Comparison of ENCODE assay signal across 8 cellular contexts in genomic region chr16:2340564-2341455, GRCh38. TPM values are rescaled to one million over a fixed set of nuclear protein-coding genes. Genes with fewer than 3 reads are reported as not detected.
DNase-seq lines count a peak whose midpoint lies in the region.

Gene ABCA3 (minus strand): TSS chr16:2340728. CDS start chr16:2326466, 14,262 bp downstream.

- H3K9me3 ChIP-seq in HAP-1 (peaks cover 3% of the 10 kb centered on the region; the same call in 1 of the 2 replicates), MG63 (no peaks in the 10 kb centered on the region), neuronal stem cell (replicated peaks in 1 of 2; ENCODE audit: control insufficient read depth in 2 of 2, insufficient read depth in 1 of 2, low read depth in 1 of 2, low read length in 2 of 2) (peaks cover 0 to 7% of the 10 kb centered on the region in 2 donors), subcutaneous abdominal adipose tissue (ENCODE audit: control insufficient read depth in 5 of 5, low read length in 5 of 5) (no peaks in the 10 kb centered on the region)

- H2AFZ ChIP-seq in neuronal stem cell (ENCODE audit: low read length) = peak within 1 kb of the TSS; percentile 97

- no peak within 1 kb of the TSS for H4K91ac ChIP-seq in neuronal stem cell (ENCODE audit: low read depth, low read length, poor library complexity)

- no peak within 1 kb of the TSS for H4K8ac ChIP-seq in neuronal stem cell (ENCODE audit: low read depth, low read length)

- peaks cover 5% of the 10 kb centered on the region for H3K27me3 ChIP-seq in HAP-1 (ENCODE audit: low read depth)
- H3K27me3 ChIP-seq in MG63 = peaks cover 3% of the 10 kb centered on the region; the same call in 1 of the 2 replicates
- peaks cover 0 to 23% (median 23%) of the 10 kb centered on the region in 3 experiments for H3K27me3 ChIP-seq in neuronal stem cell (ENCODE audit: control insufficient read depth in 3 of 3, insufficient read depth in 3 of 3, low read depth in 1 of 3, low read length in 3 of 3)
- H3K27me3 ChIP-seq in subcutaneous abdominal adipose tissue (ENCODE audit: control insufficient read depth in 5 of 5, insufficient read depth in 4 of 5, low read length in 5 of 5) = no peaks in the 10 kb centered on the region

- H3K9ac ChIP-seq in neuronal stem cell (ENCODE audit: low read depth, low read length, poor library complexity) (peak within 1 kb of the TSS; percentile 81), subcutaneous abdominal adipose tissue (ENCODE audit: low read length in 5 of 5) (peak within 1 kb of the TSS in 4 of 5 donors; percentile 38 to 84 (median 78))

- peak within 1 kb of the TSS; percentile 75 for H2AK5ac ChIP-seq in neuronal stem cell (ENCODE audit: low read depth, low read length)

- H3K4me1 ChIP-seq in HAP-1 = peaks cover 10% of the 10 kb centered on the region
- peaks cover 4 to 5% of the 10 kb centered on the region in 2 donors for H3K4me1 ChIP-seq in neuronal stem cell (ENCODE audit: control insufficient read depth in 2 of 2, insufficient read depth in 1 of 2, low read depth in 1 of 2, low read length in 2 of 2)
- H3K4me1 ChIP-seq in subcutaneous abdominal adipose tissue (ENCODE audit: control insufficient read depth in 5 of 5, insufficient read depth in 5 of 5, low read length in 5 of 5) = peaks cover 0 to 19% (median 12%) of the 10 kb centered on the region in 5 donors

- H3K79me1 ChIP-seq in neuronal stem cell (ENCODE audit: low read depth, low read length) = peaks cover 2% of the 10 kb centered on the region

- peak within 1 kb of the TSS; percentile 39 for H3K14ac ChIP-seq in neuronal stem cell (ENCODE audit: low read length)

- peak within 1 kb of the TSS; percentile 93 for H3K18ac ChIP-seq in neuronal stem cell (ENCODE audit: low read length)

- no peak within 1 kb of the TSS for H3K27ac ChIP-seq in neuronal stem cell (replicated peaks; ENCODE audit: low read length)
- H3K27ac ChIP-seq in subcutaneous abdominal adipose tissue (ENCODE audit: low read depth, low read length) = no peak within 1 kb of the TSS

- H3K4ac ChIP-seq in neuronal stem cell (ENCODE audit: low read length) = no peak within 1 kb of the TSS

- peak within 1 kb of the TSS; percentile 75 for H2BK15ac ChIP-seq in neuronal stem cell (ENCODE audit: low read length)

- whole genome bisulfite sequencing in neuronal stem cell (ENCODE audit: extremely low coverage in 2 of 2, insufficient read length in 2 of 2, insufficient replicate concordance in 1 of 2), 2 donors = no CpG with 5 or more reads among the region's 110 CpGs

- H3K23ac ChIP-seq in neuronal stem cell (ENCODE audit: low read depth, low read length, poor library complexity) = peak within 1 kb of the TSS; percentile 95

- peak within 1 kb of the TSS; percentile 53 for H2BK5ac ChIP-seq in neuronal stem cell (ENCODE audit: low read length)

- in situ Hi-C loops in HAP-1 (cut with MboI; ENCODE audit: low sequenced_read_pairs) = no loop called here

- peak within 1 kb of the TSS; percentile 94 for H3K4me2 ChIP-seq in neuronal stem cell (ENCODE audit: insufficient read depth, low read length, poor library complexity, severe bottlenecking)

- H3K36me3 ChIP-seq in HAP-1 (replicated peaks) (peaks cover 5% of the 10 kb centered on the region; the same call in 1 of the 2 replicates), MG63 (no peaks in the 10 kb centered on the region), neuronal stem cell (replicated peaks in 1 of 2; ENCODE audit: control insufficient read depth in 2 of 2, insufficient read depth in 2 of 2, low read length in 2 of 2) (no peaks in the 10 kb centered on the region), subcutaneous abdominal adipose tissue (ENCODE audit: control insufficient read depth in 5 of 5, insufficient read depth in 5 of 5, low read length in 5 of 5) (no peaks in the 10 kb centered on the region)

- peak; percentile 77 for DNase-seq in GF-D8 (lab: John Stamatoyannopoulos, UW)
- peak; percentile 88 to 94 for DNase-seq in HAP-1 (ENCODE audit: low spot score in 2 of 2)
- DNase-seq in MG63 = peak; percentile 92
- DNase-seq in SHP77 treated with DMSO at 0.1 percent for 48 hours (lab: John Stamatoyannopoulos, UW) = peak; percentile 87
- DNase-seq in activated gamma-delta T cell treated with anti-CD3 and anti-CD28 coated beads, Interleukin-2, amount 50 U/mL, for 16 hours (ENCODE audit: low read depth) = peak; percentile 91
- peak; percentile 86 for DNase-seq in foreskin melanocyte
- peak; percentile 95 for DNase-seq in neuronal stem cell (ENCODE audit: low spot score)

- H2BK120ac ChIP-seq in neuronal stem cell (ENCODE audit: low read depth, low read length) = peak within 1 kb of the TSS; percentile 47

- H2BK12ac ChIP-seq in neuronal stem cell (ENCODE audit: low read length) = peak within 1 kb of the TSS; percentile 10

- H3K4me3 ChIP-seq in HAP-1 = peak within 1 kb of the TSS; percentile 71
- peak within 1 kb of the TSS; percentile 57 for H3K4me3 ChIP-seq in MG63
- H3K4me3 ChIP-seq in neuronal stem cell (ENCODE audit: low read length in 2 of 2) = peak within 1 kb of the TSS; percentile 67 to 90
- peak within 1 kb of the TSS; percentile 68 to 80 (median 74) for H3K4me3 ChIP-seq in subcutaneous abdominal adipose tissue (ENCODE audit: low read depth in 1 of 5, low read length in 5 of 5)

RNA-seq across cellular contexts. Expression of gene ABCA3, which starts in this region (rescaled TPM):
- total RNA-seq in MG63 (2014; rRNA removed; shearing (Covaris generic); ENCODE audit: low replicate concordance) = 1.1 and 5.1 TPM in 2 replicates
- polyA plus RNA-seq in neuronal stem cell (2013, experiment 1 of 2) = 10.2 TPM
- polyA plus RNA-seq in neuronal stem cell (2013, experiment 2 of 2) = 10.1 TPM
